Comparison of ENCODE assay signal across 13 cellular contexts in genomic region chr1:151273924-151274466, GRCh38.
"Had no signal": no experiment of that assay in that cellular context is flagged by ENCODE, and none has a peak within 500 bp of the region (broad histone marks: within the 10 kb centered on the region; RNA-seq: fewer than 3 reads in every experiment).

No MANE protein-coding gene starts in this region.

- FAIRE-seq: pancreas had no signal

- H3K4me3 ChIP-seq: breast epithelium, dorsolateral prefrontal cortex, mucosa of descending colon, pancreas, stomach, vagina had no signal

- ATAC-seq: left colon, mucosa of descending colon had no signal

- H3K36me3 ChIP-seq: breast epithelium, pancreas, vagina had no signal

- H3K4me1 ChIP-seq: breast epithelium, pancreas, vagina had no signal

- H3K27me3 ChIP-seq: breast epithelium, dorsolateral prefrontal cortex, pancreas, stomach, vagina had no signal

- H3K27ac ChIP-seq: breast epithelium, dorsolateral prefrontal cortex, pancreas, stomach, vagina had no signal

- H3K9me3 ChIP-seq: breast epithelium, mucosa of descending colon, pancreas, stomach, vagina had no signal

- DNase-seq: activated CD4-positive, alpha-beta T cell treated with anti-CD3 and anti-CD28 coated beads for 48 hours; activated naive CD4-positive, alpha-beta T cell treated with anti-CD3 and anti-CD28 coated beads, Interleukin-2, amount 50 U/mL, for 16 hours; amygdala; dorsolateral prefrontal cortex; immature natural killer cell; left colon; mucosa of descending colon; pancreas; stimulated activated CD4-positive, alpha-beta T cell treated with anti-CD3 and anti-CD28 coated beads, Interleukin-4, amount 100 ng/mL, for 1 hour; stimulated activated CD8-positive, alpha-beta memory T cell treated with anti-CD3 and anti-CD28 coated beads, Interleukin-4, amount 100 ng/mL, for 48 hours; stomach had no signal
